2 cellular contexts compared by ENCODE assay signal in the genomic region with DNA sequence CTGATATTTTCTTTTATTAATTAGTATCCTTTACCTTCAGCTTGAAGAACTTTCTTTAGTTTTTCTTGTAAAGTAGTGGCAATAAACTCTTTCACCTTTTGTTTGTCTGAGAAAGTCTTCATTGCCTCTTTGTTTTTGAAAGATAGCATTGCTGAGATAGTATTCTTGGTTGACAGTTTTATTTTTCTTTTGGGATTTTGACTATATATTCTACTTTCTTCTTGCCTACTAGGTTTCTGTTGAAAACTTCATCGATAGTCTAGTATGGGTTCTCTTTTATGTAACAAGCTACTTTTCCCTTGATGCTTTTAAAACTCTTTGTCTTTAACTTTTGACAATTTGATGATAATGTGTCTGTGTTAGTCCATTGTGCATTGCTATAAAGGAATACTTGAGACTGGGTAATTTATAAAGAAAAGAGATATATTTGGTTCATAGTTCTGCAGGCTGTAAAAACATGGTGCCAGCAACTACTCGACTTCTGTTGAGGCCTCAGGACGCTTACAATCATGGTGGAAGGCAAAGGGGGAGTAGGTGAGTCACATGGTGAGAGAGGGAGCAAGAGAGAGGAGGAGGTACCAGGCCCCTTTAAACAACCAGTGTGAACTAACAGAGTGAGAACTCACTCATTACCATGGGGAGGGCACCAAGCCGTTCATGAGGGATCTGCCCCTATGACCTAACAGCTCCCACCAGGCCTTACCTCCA.
A peak's percentile ranks its signal among the peaks of the same experiment; 100 is the strongest.
TF ChIP-seq lines count a peak whose summit lies in the region.

No MANE protein-coding gene starts in this region.

TF ChIP-seq in SK-N-SH treated with all-trans-retinoic acid at 6 μM for 48 hours, 23 proteins besides CTCF, POLR2A, EP300 and RAD21:
- no peak for TF ChIP-seq ZFP3 (CRISPR knock-in tag; IDR thresholded peaks at IDR 0.05)
- 0 out of 2 replicates have a peak, but pooled peaks have one; percentile 14 for TF ChIP-seq ZFP30 (CRISPR knock-in tag; IDR thresholded peaks at IDR 0.05)

TF ChIP-seq in SK-N-SH, 30 proteins besides CTCF, POLR2A, EP300 and RAD21:
- TF ChIP-seq, protein P1, sequence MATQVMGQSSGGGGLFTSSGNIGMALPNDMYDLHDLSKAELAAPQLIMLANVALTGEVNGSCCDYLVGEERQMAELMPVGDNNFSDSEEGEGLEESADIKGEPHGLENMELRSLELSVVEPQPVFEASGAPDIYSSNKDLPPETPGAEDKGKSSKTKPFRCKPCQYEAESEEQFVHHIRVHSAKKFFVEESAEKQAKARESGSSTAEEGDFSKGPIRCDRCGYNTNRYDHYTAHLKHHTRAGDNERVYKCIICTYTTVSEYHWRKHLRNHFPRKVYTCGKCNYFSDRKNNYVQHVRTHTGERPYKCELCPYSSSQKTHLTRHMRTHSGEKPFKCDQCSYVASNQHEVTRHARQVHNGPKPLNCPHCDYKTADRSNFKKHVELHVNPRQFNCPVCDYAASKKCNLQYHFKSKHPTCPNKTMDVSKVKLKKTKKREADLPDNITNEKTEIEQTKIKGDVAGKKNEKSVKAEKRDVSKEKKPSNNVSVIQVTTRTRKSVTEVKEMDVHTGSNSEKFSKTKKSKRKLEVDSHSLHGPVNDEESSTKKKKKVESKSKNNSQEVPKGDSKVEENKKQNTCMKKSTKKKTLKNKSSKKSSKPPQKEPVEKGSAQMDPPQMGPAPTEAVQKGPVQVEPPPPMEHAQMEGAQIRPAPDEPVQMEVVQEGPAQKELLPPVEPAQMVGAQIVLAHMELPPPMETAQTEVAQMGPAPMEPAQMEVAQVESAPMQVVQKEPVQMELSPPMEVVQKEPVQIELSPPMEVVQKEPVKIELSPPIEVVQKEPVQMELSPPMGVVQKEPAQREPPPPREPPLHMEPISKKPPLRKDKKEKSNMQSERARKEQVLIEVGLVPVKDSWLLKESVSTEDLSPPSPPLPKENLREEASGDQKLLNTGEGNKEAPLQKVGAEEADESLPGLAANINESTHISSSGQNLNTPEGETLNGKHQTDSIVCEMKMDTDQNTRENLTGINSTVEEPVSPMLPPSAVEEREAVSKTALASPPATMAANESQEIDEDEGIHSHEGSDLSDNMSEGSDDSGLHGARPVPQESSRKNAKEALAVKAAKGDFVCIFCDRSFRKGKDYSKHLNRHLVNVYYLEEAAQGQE (IDR thresholded peaks at IDR 0.05; ENCODE audit: low read depth, low read length) = no peak
- no peak for TF ChIP-seq TCF12 (IDR thresholded peaks at IDR 0.05)
- no peak for TF ChIP-seq RCOR1 (IDR thresholded peaks at IDR 0.05; ENCODE audit: low read length)
- no peak for TF ChIP-seq YY1 (IDR thresholded peaks at IDR 0.05; ENCODE audit: low read depth)
- TF ChIP-seq EZH2phosphoT487 (IDR thresholded peaks at IDR 0.05; ENCODE audit: borderline replicate concordance, low read depth) = no peak
- no peak for TF ChIP-seq NFIC (IDR thresholded peaks at IDR 0.05; ENCODE audit: borderline replicate concordance)
- no peak for TF ChIP-seq FOSL2 (IDR thresholded peaks at IDR 0.05; ENCODE audit: borderline replicate concordance, low read depth)
- TF ChIP-seq, protein P2, sequence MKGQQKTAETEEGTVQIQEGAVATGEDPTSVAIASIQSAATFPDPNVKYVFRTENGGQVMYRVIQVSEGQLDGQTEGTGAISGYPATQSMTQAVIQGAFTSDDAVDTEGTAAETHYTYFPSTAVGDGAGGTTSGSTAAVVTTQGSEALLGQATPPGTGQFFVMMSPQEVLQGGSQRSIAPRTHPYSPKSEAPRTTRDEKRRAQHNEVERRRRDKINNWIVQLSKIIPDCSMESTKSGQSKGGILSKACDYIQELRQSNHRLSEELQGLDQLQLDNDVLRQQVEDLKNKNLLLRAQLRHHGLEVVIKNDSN (IDR thresholded peaks at IDR 0.05; ENCODE audit: borderline replicate concordance, low read depth) = no peak
- no peak for TF ChIP-seq CHD2 (IDR thresholded peaks at IDR 0.05; ENCODE audit: low read length, partially characterized antibody)
- TF ChIP-seq TAF1 (IDR thresholded peaks at IDR 0.05; ENCODE audit: borderline replicate concordance, low read depth, low read length) = no peak
- no peak for TF ChIP-seq MEF2A (IDR thresholded peaks at IDR 0.05; ENCODE audit: borderline replicate concordance, low read depth)
- no peak for TF ChIP-seq POLR2AphosphoS5 (IDR thresholded peaks at IDR 0.05; ENCODE audit: low read depth, low read length)
- TF ChIP-seq RFX5 (IDR thresholded peaks at IDR 0.05; ENCODE audit: low read length) = no peak
